16 cellular contexts compared by ENCODE assay signal in genomic region chr6:44439270-44440045, GRCh38. TPM values are rescaled to one million over a fixed set of nuclear protein-coding genes. Genes with fewer than 3 reads are reported as not detected.
DNase-seq lines count a peak whose midpoint lies in the region; ATAC-seq and TF ChIP-seq lines count a peak whose summit lies in the region.
"Had no signal": no experiment of that assay in that cellular context is flagged by ENCODE, and none has a peak within 500 bp of the region (broad histone marks: within the 10 kb centered on the region; RNA-seq: fewer than 3 reads in every experiment).

No MANE protein-coding gene starts in this region.

- H3K79me2 ChIP-seq in PC-9 (ENCODE audit: low read depth): peaks cover 4% of the 10 kb centered on the region; the same call in 1 of the 2 replicates

- H2AFZ ChIP-seq in PC-9: no peak overlapping the region

- H3K27ac Mint-ChIP-seq in stimulated activated naive CD8-positive, alpha-beta T cell treated with anti-CD3 and anti-CD28 coated beads, Interleukin-15, amount 100 ng/mL, for 72 hours: peak overlapping the region in 1 of 2 donors; percentile 59
- H3K27ac Mint-ChIP-seq: WTC11 had no signal

- H3K27me3 ChIP-seq in adipocyte (replicated peaks; ENCODE audit: control insufficient read depth, insufficient read depth, low read length) (no peaks in the 10 kb centered on the region), PC-9 (ENCODE audit: insufficient read depth, low read depth) (no peaks in the 10 kb centered on the region)

- no peak for TF ChIP-seq CTCF in PC-9 (conservative IDR thresholded peaks at IDR 0.05)

- no peaks in the 10 kb centered on the region for H3K27me3 Mint-ChIP-seq in stimulated activated naive CD8-positive, alpha-beta T cell treated with anti-CD3 and anti-CD28 coated beads, Interleukin-15, amount 100 ng/mL, for 72 hours

- peaks cover 15% of the 10 kb centered on the region; the same call in 1 of the 2 replicates for H4K20me1 ChIP-seq in PC-9 (ENCODE audit: insufficient read depth)

- H3K9ac ChIP-seq in adipocyte (ENCODE audit: low read length): no peak overlapping the region

- no peaks in the 10 kb centered on the region for H3K9me2 ChIP-seq in PC-9 (ENCODE audit: insufficient read depth)

- no TSS peak for BruUV-seq in PC-9 (replicated peaks; lab: Mats Ljungman, UMichigan)

- H3K9me3 ChIP-seq in adipocyte (ENCODE audit: control insufficient read depth, low read length): peaks cover 10% of the 10 kb centered on the region
- 0 out of 2 replicates have a peak, but pooled peaks cover 3% of the 10 kb centered on the region for H3K9me3 ChIP-seq in PC-9 (ENCODE audit: insufficient read depth, low read depth)
- H3K9me3 ChIP-seq: prostate gland had no signal

- H3K4me1 ChIP-seq in adipocyte (ENCODE audit: control insufficient read depth, insufficient read depth, low read length) (peaks cover 12% of the 10 kb centered on the region), PC-9 (replicated peaks; ENCODE audit: insufficient read depth) (peaks cover 12% of the 10 kb centered on the region)

- POLR2A ChIA-PET in PC-9 (lab: Charles Lee; ENCODE audit: unreplicated experiment): no interaction called here

- H3K36me3 ChIP-seq in adipocyte (ENCODE audit: control insufficient read depth, insufficient read depth, low read length, severe bottlenecking): peaks cover 6% of the 10 kb centered on the region
- peaks cover 24% of the 10 kb centered on the region for H3K36me3 ChIP-seq in PC-9 (ENCODE audit: low read depth)
- H3K36me3 ChIP-seq: prostate gland had no signal

- H3K4me1 Mint-ChIP-seq in stimulated activated naive CD8-positive, alpha-beta T cell treated with anti-CD3 and anti-CD28 coated beads, Interleukin-15, amount 100 ng/mL, for 72 hours: no peaks in the 10 kb centered on the region
- H3K4me1 Mint-ChIP-seq: WTC11 had no signal

- H3K4me3 Mint-ChIP-seq in stimulated activated naive CD8-positive, alpha-beta T cell treated with anti-CD3 and anti-CD28 coated beads, Interleukin-15, amount 100 ng/mL, for 72 hours: no peak overlapping the region
- H3K4me3 Mint-ChIP-seq: WTC11 had no signal

- H3K27ac ChIP-seq in PC-9: no peak overlapping the region
- H3K27ac ChIP-seq: prostate gland had no signal

- DNase-seq in stimulated activated naive CD8-positive, alpha-beta T cell treated with anti-CD3 and anti-CD28 coated beads, Interleukin-15, Interleukin-2, amounts not matched to agents 100 U/mL and 50 U/mL, for 24 hours: no peak
- DNase-seq in stimulated activated naive CD8-positive, alpha-beta T cell treated with anti-CD3 and anti-CD28 coated beads, Interleukin-15, amount 100 ng/mL, for 72 hours: no peak
- DNase-seq in adipocyte (ENCODE audit: low read depth) (peak; percentile 76), fibroblast of the conjunctiva (ENCODE audit: low read depth) (peak; percentile 79), 8988T (no peak), PC-9 (no peak), mucosa of gallbladder (ENCODE audit: low spot score) (no peak)
- DNase-seq: activated T-cell treated with anti-CD3 and anti-CD28 coated beads, Interleukin-2, amount 50 U/mL, for 1 hour; DMS53; KG1; NCI-H2081; NK-92 treated with Interleukin-12 subunit alpha and Interleukin-12 subunit beta, amount 100 ng/mL, for 24 hours; stimulated activated CD8-positive, alpha-beta memory T cell treated with anti-CD3 and anti-CD28 coated beads, Interleukin-4, amount 100 ng/mL, for 48 hours had no signal

- CTCF ChIA-PET in PC-9 (lab: Charles Lee): no interaction called here

- peaks cover 25 to 26% of the 10 kb centered on the region in 2 donors for H3K9me3 Mint-ChIP-seq in stimulated activated naive CD8-positive, alpha-beta T cell treated with anti-CD3 and anti-CD28 coated beads, Interleukin-15, amount 100 ng/mL, for 72 hours

- intact Hi-C loops in PC-9 (cut with micrococcal nuclease; ENCODE audit: unreplicated experiment): no loop called here

- peak; percentile 40 for ATAC-seq in stimulated activated naive CD8-positive, alpha-beta T cell treated with anti-CD3 and anti-CD28 coated beads, Interleukin-15, Interleukin-2, amounts not matched to agents 100 U/mL and 50 U/mL, for 24 hours
- ATAC-seq in stimulated activated naive CD8-positive, alpha-beta T cell treated with anti-CD3 and anti-CD28 coated beads, Interleukin-15, amount 100 ng/mL, for 72 hours: no peak
- no peak for ATAC-seq in HG03139 (IDR thresholded peaks at IDR 0.05; ENCODE audit: unreplicated experiment)
- ATAC-seq: WTC11 had no signal

- no peak overlapping the region for H3K4me3 ChIP-seq in adipocyte (ENCODE audit: low read length)
- no peak overlapping the region for H3K4me3 ChIP-seq in PC-9
- H3K4me3 ChIP-seq: prostate gland had no signal

- H3K4me2 ChIP-seq in PC-9: no peak overlapping the region

- peaks cover 7% of the 10 kb centered on the region for H3F3A ChIP-seq in PC-9 (ENCODE audit: insufficient read depth, low read depth)

RNA-seq across cellular contexts. Expression of gene CDC5L, which starts 52.0 kb away (rescaled TPM):
- total RNA-seq in PC-9 (2021) (17.8 and 24.0 TPM in 2 replicates), mucosa of gallbladder (18.8 TPM)

Comparison
In these comparisons a context has a peak if more than half of its experiments do, and no peak if none do; other contexts are left out.
1. DNase-seq: peak in adipocyte (single experiment) and fibroblast of the conjunctiva (single experiment); none in stimulated activated naive CD8-positive, alpha-beta T cell treated with anti-CD3 and anti-CD28 coated beads, Interleukin-15, Interleukin-2, amounts not matched to agents 100 U/mL and 50 U/mL, for 24 hours (single experiment), stimulated activated naive CD8-positive, alpha-beta T cell treated with anti-CD3 and anti-CD28 coated beads, Interleukin-15, amount 100 ng/mL, for 72 hours (0 of 2), 8988T (single experiment), PC-9 (0 of 2) and mucosa of gallbladder (single experiment).